ENCODE assay signal across 9 cellular contexts in genomic region chr4:6939761-6940743, GRCh38. TPM values are rescaled to one million over a fixed set of nuclear protein-coding genes. Genes with fewer than 3 reads are reported as not detected.
DNase-seq lines count a peak whose midpoint lies in the region; ATAC-seq, FAIRE-seq and TF ChIP-seq lines count a peak whose summit lies in the region.
"Had no signal": no experiment of that assay in that cellular context is flagged by ENCODE, and none has a peak within 500 bp of the region (broad histone marks: within the 10 kb centered on the region; RNA-seq: fewer than 3 reads in every experiment).

No MANE protein-coding gene starts in this region.

- DNase-seq in activated CD4-positive, alpha-beta T cell treated with anti-CD3 and anti-CD28 coated beads for 36 hours = no peak
- DNase-seq in activated CD4-positive, alpha-beta T cell treated with anti-CD3 and anti-CD28 coated beads for 4 hours = no peak
- DNase-seq in M059J (ENCODE audit: low read depth) (peak; percentile 9), cerebellar cortex (ENCODE audit: low spot score) (no peak), H54 (ENCODE audit: insufficient read length, low spot score) (no peak)
- no peak for DNase-seq in central memory CD8-positive, alpha-beta T cell (ENCODE audit: low spot score in 2 of 2)
- no peak for DNase-seq in stimulated activated naive CD8-positive, alpha-beta T cell treated with anti-CD3 and anti-CD28 coated beads, Interleukin-15, amount 100 ng/mL, for 72 hours

- H3K36me3 Mint-ChIP-seq in activated CD4-positive, alpha-beta T cell treated with anti-CD3 and anti-CD28 coated beads for 36 hours (ENCODE audit: low read depth) = peaks cover 11% of the 10 kb centered on the region
- peaks cover 10% of the 10 kb centered on the region for H3K36me3 Mint-ChIP-seq in central memory CD8-positive, alpha-beta T cell (ENCODE audit: insufficient read depth)

- CTCF ChIA-PET in activated CD4-positive, alpha-beta T cell treated with anti-CD3 and anti-CD28 coated beads for 36 hours (lab: Charles Lee) = no interaction called here

- POLR2A ChIA-PET in activated CD4-positive, alpha-beta T cell treated with anti-CD3 and anti-CD28 coated beads for 36 hours (lab: Charles Lee) = no interaction called here

- intact Hi-C loops in activated CD4-positive, alpha-beta T cell treated with anti-CD3 and anti-CD28 coated beads for 36 hours (cut with DNase I, micrococcal nuclease) = no loop called here

- no peak for TF ChIP-seq POLR2A in H54 (IDR thresholded peaks at IDR 0.05; ENCODE audit: low read depth, low read length)

- H3K9me3 Mint-ChIP-seq in activated CD4-positive, alpha-beta T cell treated with anti-CD3 and anti-CD28 coated beads for 36 hours (ENCODE audit: low read depth) = no peaks in the 10 kb centered on the region
- no peaks in the 10 kb centered on the region for H3K9me3 Mint-ChIP-seq in central memory CD8-positive, alpha-beta T cell
- H3K9me3 Mint-ChIP-seq in stimulated activated naive CD8-positive, alpha-beta T cell treated with anti-CD3 and anti-CD28 coated beads, Interleukin-15, amount 100 ng/mL, for 72 hours = no peaks in the 10 kb centered on the region

- ATAC-seq in activated CD4-positive, alpha-beta T cell treated with anti-CD3 and anti-CD28 coated beads for 36 hours = no peak
- no peak for ATAC-seq in central memory CD8-positive, alpha-beta T cell (replicated peaks; ENCODE audit: extremely low read depth, poor library complexity, severe bottlenecking)
- peak; percentile 44 for ATAC-seq in stimulated activated naive CD8-positive, alpha-beta T cell treated with anti-CD3 and anti-CD28 coated beads, Interleukin-15, amount 100 ng/mL, for 72 hours
- no peak for ATAC-seq in HG03095 (IDR thresholded peaks at IDR 0.05; ENCODE audit: unreplicated experiment)
- ATAC-seq: HepG2 had no signal

- H3K4me3 Mint-ChIP-seq in activated CD4-positive, alpha-beta T cell treated with anti-CD3 and anti-CD28 coated beads for 36 hours = no peak overlapping the region
- peak overlapping the region; percentile 79 for H3K4me3 Mint-ChIP-seq in central memory CD8-positive, alpha-beta T cell
- H3K4me3 Mint-ChIP-seq in stimulated activated naive CD8-positive, alpha-beta T cell treated with anti-CD3 and anti-CD28 coated beads, Interleukin-15, amount 100 ng/mL, for 72 hours = peak overlapping the region; percentile 40 to 54

- peak overlapping the region; percentile 66 for H3K27ac Mint-ChIP-seq in activated CD4-positive, alpha-beta T cell treated with anti-CD3 and anti-CD28 coated beads for 36 hours
- peak overlapping the region; percentile 94 for H3K27ac Mint-ChIP-seq in central memory CD8-positive, alpha-beta T cell (ENCODE audit: low read depth)
- peak overlapping the region in 1 of 2 donors; percentile 83 for H3K27ac Mint-ChIP-seq in stimulated activated naive CD8-positive, alpha-beta T cell treated with anti-CD3 and anti-CD28 coated beads, Interleukin-15, amount 100 ng/mL, for 72 hours

- H3K4me1 Mint-ChIP-seq in activated CD4-positive, alpha-beta T cell treated with anti-CD3 and anti-CD28 coated beads for 36 hours = peaks cover 72% of the 10 kb centered on the region
- peaks cover 84% of the 10 kb centered on the region for H3K4me1 Mint-ChIP-seq in central memory CD8-positive, alpha-beta T cell
- peaks cover 79% of the 10 kb centered on the region for H3K4me1 Mint-ChIP-seq in stimulated activated naive CD8-positive, alpha-beta T cell treated with anti-CD3 and anti-CD28 coated beads, Interleukin-15, amount 100 ng/mL, for 72 hours

- FAIRE-seq in H54 (lab: Jason Lieb, UNC) = no peak
- FAIRE-seq: HepG2 had no signal

- H3K27me3 Mint-ChIP-seq in activated CD4-positive, alpha-beta T cell treated with anti-CD3 and anti-CD28 coated beads for 36 hours = no peaks in the 10 kb centered on the region
- H3K27me3 Mint-ChIP-seq in central memory CD8-positive, alpha-beta T cell = no peaks in the 10 kb centered on the region
- H3K27me3 Mint-ChIP-seq in stimulated activated naive CD8-positive, alpha-beta T cell treated with anti-CD3 and anti-CD28 coated beads, Interleukin-15, amount 100 ng/mL, for 72 hours = no peaks in the 10 kb centered on the region

RNA-seq across cellular contexts. Expression of gene TBC1D14, which starts 30.4 kb away (rescaled TPM):
- 10 to 100 TPM; 36.7 to 44.0 TPM for total RNA-seq in activated CD4-positive, alpha-beta T cell treated with anti-CD3 and anti-CD28 coated beads for 36 hours
- 16.2 and 22.4 TPM in 2 replicates for total RNA-seq in M059J (2014; rRNA removed; shearing (Covaris generic))
